ENCODE assay signal across 8 cellular contexts in genomic region chrX:7110821-7111276, GRCh38. TPM values are rescaled to one million over a fixed set of nuclear protein-coding genes. Genes with fewer than 3 reads are reported as not detected.
DNase-seq lines count a peak whose midpoint lies in the region; TF ChIP-seq lines count a peak whose summit lies in the region.

No MANE protein-coding gene starts in this region.

- H3K4me1 ChIP-seq in MM.1S (ENCODE audit: low read length): peaks cover 14% of the 10 kb centered on the region; the same call in 1 of the 2 replicates

- no peaks in the 10 kb centered on the region for H3F3A ChIP-seq in MM.1S (ENCODE audit: insufficient read depth, low read length)

- H3K36me3 Mint-ChIP-seq in glutamatergic neuron (ENCODE audit: unreplicated experiment): no peaks in the 10 kb centered on the region

- no peak overlapping the region for H3K4me2 ChIP-seq in MM.1S (ENCODE audit: low read depth, low read length)

- H2AFZ ChIP-seq in MM.1S (ENCODE audit: low read length): no peak overlapping the region

- H3K27me3 ChIP-seq in MM.1S (replicated peaks; ENCODE audit: insufficient read depth, low read length): no peaks in the 10 kb centered on the region

- no peak overlapping the region for H3K4me3 ChIP-seq in MM.1S (ENCODE audit: low read length)

- peaks cover 19% of the 10 kb centered on the region for H3K4me1 Mint-ChIP-seq in glutamatergic neuron (ENCODE audit: low read depth, unreplicated experiment)

- DNase-seq in HCEC 1CT: peak; percentile 22
- peak; percentile 69 for DNase-seq in MM.1S
- DNase-seq in glutamatergic neuron: no peak
- DNase-seq in germinal center (ENCODE audit: low spot score): no peak
- no peak for DNase-seq in NCI-H446 (lab: John Stamatoyannopoulos, UW)
- no peak for DNase-seq in NCI-H1930 (lab: John Stamatoyannopoulos, UW)
- no peak for DNase-seq in DMS114 treated with DMSO at 0.1 percent for 48 hours (lab: John Stamatoyannopoulos, UW; ENCODE audit: unreplicated experiment)

- H3K9me3 Mint-ChIP-seq in glutamatergic neuron (ENCODE audit: unreplicated experiment): peaks cover 4% of the 10 kb centered on the region

- H3K27me3 Mint-ChIP-seq in glutamatergic neuron (ENCODE audit: unreplicated experiment): peaks cover 3% of the 10 kb centered on the region

- H3K4me3 Mint-ChIP-seq in glutamatergic neuron (ENCODE audit: unreplicated experiment): peak overlapping the region; percentile 42

- no peaks in the 10 kb centered on the region for H3K9me2 ChIP-seq in MM.1S (replicated peaks; ENCODE audit: insufficient read depth, low read length)

- no peaks in the 10 kb centered on the region for H3K36me3 ChIP-seq in MM.1S (replicated peaks; ENCODE audit: insufficient read depth, low read length)

- H3K27ac ChIP-seq in MM.1S (ENCODE audit: low read length): peak overlapping the region; percentile 43; the same call in 1 of the 2 replicates

- H3K9ac ChIP-seq in MM.1S (ENCODE audit: low read length): no peak overlapping the region

- peak; percentile 44 for TF ChIP-seq POLR2A in GM18526 (IDR thresholded peaks at IDR 0.05; ENCODE audit: extremely low read depth, insufficient read length)

- TF ChIP-seq CTCF in MM.1S (IDR thresholded peaks at IDR 0.05; ENCODE audit: low read length) (no peak), glutamatergic neuron (IDR thresholded peaks at IDR 0.05; ENCODE audit: partially characterized antibody, unreplicated experiment) (no peak)

- H3K9me3 ChIP-seq in MM.1S (replicated peaks; ENCODE audit: insufficient read depth, low read length): no peaks in the 10 kb centered on the region

- no peaks in the 10 kb centered on the region for H4K20me1 ChIP-seq in MM.1S (ENCODE audit: insufficient read depth, low read length)

- peak overlapping the region; percentile 96 for H3K27ac Mint-ChIP-seq in glutamatergic neuron (ENCODE audit: unreplicated experiment)

- H3K79me2 ChIP-seq in MM.1S (ENCODE audit: low read length): no peaks in the 10 kb centered on the region

RNA-seq across cellular contexts. Expression of gene STS, which starts 36.7 kb away (rescaled TPM):
- total RNA-seq in glutamatergic neuron (ENCODE audit: unreplicated experiment): 7.2 TPM

RNA-seq across cellular contexts. Expression of gene PUDP, which starts 37.1 kb away (rescaled TPM):
- 22.7 TPM for total RNA-seq in glutamatergic neuron (ENCODE audit: unreplicated experiment)

Comparison
In these comparisons a context has a peak if more than half of its experiments do, and no peak if none do; other contexts are left out.
1. DNase-seq: peak in HCEC 1CT (single experiment) and MM.1S (single experiment); none in glutamatergic neuron (single experiment), germinal center (single experiment), NCI-H446 (0 of 2), NCI-H1930 (0 of 2) and DMS114 treated with DMSO at 0.1 percent for 48 hours (single experiment).